Comparison of ENCODE assay signal across 8 cellular contexts in genomic region chr6:158322724-158323560, GRCh38. TPM values are rescaled to one million over a fixed set of nuclear protein-coding genes. Genes with fewer than 3 reads are reported as not detected.
DNase-seq lines count a peak whose midpoint lies in the region; ATAC-seq, FAIRE-seq and TF ChIP-seq lines count a peak whose summit lies in the region.

No MANE protein-coding gene starts in this region.

- H3K27me3 Mint-ChIP-seq in osteocyte (ENCODE audit: unreplicated experiment): no peaks in the 10 kb centered on the region

- no peak for TF ChIP-seq POLR2A in sigmoid colon (IDR thresholded peaks at IDR 0.05)

- TF ChIP-seq CTCF in D721Med (IDR thresholded peaks at IDR 0.05; ENCODE audit: insufficient read depth, missing control alignments) (no peak), osteocyte (IDR thresholded peaks at IDR 0.05) (no peak), sigmoid colon (IDR thresholded peaks at IDR 0.05) (no peak)

- H3K36me3 ChIP-seq in sigmoid colon: no peaks in the 10 kb centered on the region

- DNase-seq in D721Med (ENCODE audit: insufficient read length, low spot score) (no peak), amniotic epithelial cell (ENCODE audit: low read depth) (peak; percentile 84), osteocyte (ENCODE audit: extremely low spot score, unreplicated experiment) (no peak), sigmoid colon (no peak), SK-N-DZ (ENCODE audit: low spot score) (no peak), NCI-H69 (lab: John Stamatoyannopoulos, UW) (no peak)

- H3K4me1 ChIP-seq in sigmoid colon: peaks cover 0 to 31% (median 13%) of the 10 kb centered on the region in 4 donors

- H3K9me3 Mint-ChIP-seq in osteocyte (ENCODE audit: unreplicated experiment): peaks cover 6% of the 10 kb centered on the region

- peak; percentile 41 for FAIRE-seq in D721Med (lab: Jason Lieb, UNC)

- no peak overlapping the region for H3K4me3 Mint-ChIP-seq in osteocyte (ENCODE audit: unreplicated experiment)

- H3K27me3 ChIP-seq in sigmoid colon: no peaks in the 10 kb centered on the region

- intact Hi-C loops in sigmoid colon (cut with DNase I): no loop called here

- peak overlapping the region; percentile 5 for H3K27ac Mint-ChIP-seq in osteocyte (ENCODE audit: unreplicated experiment)

- TF ChIP-seq EP300 in sigmoid colon (IDR thresholded peaks at IDR 0.05): no peak

- H3K36me3 Mint-ChIP-seq in osteocyte (ENCODE audit: unreplicated experiment): peaks cover 13% of the 10 kb centered on the region

- no peak overlapping the region for H3K4me3 ChIP-seq in sigmoid colon

- H3K9me3 ChIP-seq in sigmoid colon: no peaks in the 10 kb centered on the region

- H3K27ac ChIP-seq in sigmoid colon: no peak overlapping the region

- ATAC-seq in GM19438 (IDR thresholded peaks at IDR 0.05; ENCODE audit: low read depth, unreplicated experiment) (peak; percentile 58), HG03280 (IDR thresholded peaks at IDR 0.05; ENCODE audit: unreplicated experiment) (peak; percentile 70)

- H3K4me1 Mint-ChIP-seq in osteocyte (ENCODE audit: unreplicated experiment): peaks cover 39% of the 10 kb centered on the region

- 57 to 66% methylated on average over 11 of the region's 11 CpGs for WGBS in sigmoid colon, 2 donors

RNA-seq across cellular contexts. Expression of gene TULP4, which starts 10.7 kb away (rescaled TPM):
- total RNA-seq in osteocyte: 96.7 and 100 TPM in 2 replicates
- 100 to 1,000 TPM in 3 of 4 donors, 10 to 100 TPM in 1; 98.7 to 142 (median 138) TPM for total RNA-seq in sigmoid colon
- 10 to 100 TPM in 1 of 3 donors, 1 to 10 TPM in 2; 2.4 to 14.2 (median 5.1) TPM for polyA plus RNA-seq in sigmoid colon
- polyA plus RNA-seq in SK-N-DZ (2014; cell fraction: cytosol; rRNA removed): 18.8 and 20.9 TPM in 2 replicates
- 9.8 and 20.4 TPM in 2 replicates for polyA plus RNA-seq in SK-N-DZ (2014; cell fraction: nucleus; rRNA removed)
